ENCODE assay signal across 27 cellular contexts in the genomic region with DNA sequence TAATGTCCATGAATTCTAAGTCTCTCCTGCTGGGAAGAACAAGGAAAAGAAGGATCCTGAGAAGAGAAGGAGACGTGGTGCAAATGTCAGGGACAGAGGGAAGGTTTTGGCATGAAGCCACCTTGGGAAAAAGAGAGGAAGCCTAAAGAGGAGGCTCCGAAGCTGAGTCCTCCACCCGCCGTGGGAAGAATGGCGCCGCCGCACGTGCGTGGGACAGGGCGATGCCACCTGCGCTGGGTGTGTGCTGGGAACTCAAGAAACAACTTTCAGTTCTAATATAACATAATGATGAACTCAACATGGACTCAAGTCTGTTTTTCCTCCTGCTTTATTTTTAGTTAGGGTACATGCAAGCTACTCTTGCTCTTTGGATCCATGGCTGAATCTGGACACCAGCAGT.
"Had no signal": no experiment of that assay in that cellular context is flagged by ENCODE, and none has a peak within 500 bp of the region (broad histone marks: within the 10 kb centered on the region; RNA-seq: fewer than 3 reads in every experiment).

No MANE protein-coding gene starts in this region.

- H3K9me3 ChIP-seq: stomach, suprapubic skin, testis, thoracic aorta, thyroid gland, tibial artery, tibial nerve, transverse colon, upper lobe of left lung, upper lobe of right lung, uterus, vagina had no signal

- H3K27me3 ChIP-seq: suprapubic skin, testis, thyroid gland, tibial artery, tibial nerve, transverse colon, upper lobe of left lung, upper lobe of right lung, uterus, vagina had no signal

- H3K27ac ChIP-seq: stomach, suprapubic skin, testis, thoracic aorta, thyroid gland, tibial artery, tibial nerve, transverse colon, upper lobe of left lung, upper lobe of right lung, uterus, vagina had no signal

- H3K36me3 ChIP-seq: stomach, suprapubic skin, thoracic aorta, thyroid gland, tibial artery, tibial nerve, transverse colon, upper lobe of left lung, upper lobe of right lung, uterus, vagina had no signal

- H3K9me3 Mint-ChIP-seq: stimulated activated effector memory CD8-positive, alpha-beta T cell treated with anti-CD3 and anti-CD28 coated beads, Interleukin-12 subunit alpha, Interleukin-12 subunit beta, amount 100 ng/mL, for 72 hours; stimulated activated memory B cell treated with anti-CD40 and anti-IgM and Interleukin-4, amounts not matched to agents 10 μg/mL and 1 μg/mL and 100 μg/mL, for 72 hours; stimulated activated naive CD8-positive, alpha-beta T cell treated with anti-CD3 and anti-CD28 coated beads, Interleukin-15, amount 100 ng/mL, for 72 hours; stimulated activated naive CD8-positive, alpha-beta T cell treated with anti-CD3 and anti-CD28 coated beads, Interleukin-15, Interleukin-2, amounts not matched to agents 100 ng/mL and 50 ng/mL, for 24 hours; type B pancreatic cell had no signal

- H3K36me3 Mint-ChIP-seq: stimulated activated effector memory CD8-positive, alpha-beta T cell treated with anti-CD3 and anti-CD28 coated beads, Interleukin-12 subunit alpha, Interleukin-12 subunit beta, amount 100 ng/mL, for 72 hours; stimulated activated memory B cell treated with anti-CD40 and anti-IgM and Interleukin-4, amounts not matched to agents 10 μg/mL and 1 μg/mL and 100 μg/mL, for 72 hours; stimulated activated naive B cell treated with anti-CD40 and anti-IgM and Interleukin-4, amounts not matched to agents 10 μg/mL and 1 μg/mL and 100 μg/mL, for 72 hours; type B pancreatic cell had no signal

- H3K4me1 Mint-ChIP-seq: stimulated activated naive CD8-positive, alpha-beta T cell treated with anti-CD3 and anti-CD28 coated beads, Interleukin-15, amount 100 ng/mL, for 72 hours had no signal

- H3K4me1 ChIP-seq: suprapubic skin, testis, tibial artery, transverse colon, upper lobe of left lung, upper lobe of right lung, uterus, vagina had no signal

- DNase-seq: stimulated activated CD4-positive, alpha-beta T cell treated with anti-CD3 and anti-CD28 coated beads, Interleukin-2, amount 100 ng/mL, for 48 hours; stimulated activated CD4-positive, alpha-beta T cell treated with anti-CD3 and anti-CD28 coated beads, Interleukin-4, amount 100 ng/mL, for 1 hour; stimulated activated CD4-positive, alpha-beta T cell treated with anti-CD3 and anti-CD28 coated beads, Interleukin-4, amount 100 ng/mL, for 24 hours; stimulated activated CD4-positive, alpha-beta T cell treated with anti-CD3 and anti-CD28 coated beads, Interleukin-4, amount 100 ng/mL, for 4 hours; stimulated activated CD8-positive, alpha-beta memory T cell treated with anti-CD3 and anti-CD28 coated beads, Interleukin-4, amount 100 ng/mL, for 48 hours; stimulated activated naive B cell treated with anti-CD40 and anti-IgM and Interleukin-4, amounts not matched to agents 10 μg/mL and 1 μg/mL and 100 μg/mL, for 72 hours; stimulated activated naive CD4-positive, alpha-beta T cell; stimulated activated naive CD4-positive, alpha-beta T cell treated with Interleukin-2 at 50 U/mL for 16 hours; stimulated activated naive CD8-positive, alpha-beta T cell treated with anti-CD3 and anti-CD28 coated beads, Interleukin-15, amount 100 ng/mL, for 72 hours; stimulated activated naive CD8-positive, alpha-beta T cell treated with anti-CD3 and anti-CD28 coated beads, Interleukin-15, Interleukin-2, amounts not matched to agents 100 U/mL and 50 U/mL, for 24 hours; stomach; substantia nigra; testis; thyroid gland; tibial artery; transverse colon; upper lobe of right lung; uterus had no signal

- H3K27ac Mint-ChIP-seq: stimulated activated effector memory CD8-positive, alpha-beta T cell treated with anti-CD3 and anti-CD28 coated beads, Interleukin-12 subunit alpha, Interleukin-12 subunit beta, amount 100 ng/mL, for 72 hours; stimulated activated memory B cell treated with anti-CD40 and anti-IgM and Interleukin-4, amounts not matched to agents 10 μg/mL and 1 μg/mL and 100 μg/mL, for 72 hours; stimulated activated naive B cell treated with anti-CD40 and anti-IgM and Interleukin-4, amounts not matched to agents 10 μg/mL and 1 μg/mL and 100 μg/mL, for 72 hours; stimulated activated naive CD8-positive, alpha-beta T cell treated with anti-CD3 and anti-CD28 coated beads, Interleukin-15, amount 100 ng/mL, for 72 hours; stimulated activated naive CD8-positive, alpha-beta T cell treated with anti-CD3 and anti-CD28 coated beads, Interleukin-15, Interleukin-2, amounts not matched to agents 100 ng/mL and 50 ng/mL, for 24 hours; type B pancreatic cell had no signal

- H3K4me3 Mint-ChIP-seq: stimulated activated effector memory CD8-positive, alpha-beta T cell treated with anti-CD3 and anti-CD28 coated beads, Interleukin-12 subunit alpha, Interleukin-12 subunit beta, amount 100 ng/mL, for 72 hours; stimulated activated memory B cell treated with anti-CD40 and anti-IgM and Interleukin-4, amounts not matched to agents 10 μg/mL and 1 μg/mL and 100 μg/mL, for 72 hours; stimulated activated naive B cell treated with anti-CD40 and anti-IgM and Interleukin-4, amounts not matched to agents 10 μg/mL and 1 μg/mL and 100 μg/mL, for 72 hours; stimulated activated naive CD8-positive, alpha-beta T cell treated with anti-CD3 and anti-CD28 coated beads, Interleukin-15, amount 100 ng/mL, for 72 hours; stimulated activated naive CD8-positive, alpha-beta T cell treated with anti-CD3 and anti-CD28 coated beads, Interleukin-15, Interleukin-2, amounts not matched to agents 100 ng/mL and 50 ng/mL, for 24 hours; type B pancreatic cell had no signal

- H3K4me3 ChIP-seq: stomach, suprapubic skin, testis, thoracic aorta, thyroid gland, tibial artery, tibial nerve, transverse colon, upper lobe of left lung, upper lobe of right lung, uterus, vagina had no signal
